Comparison of ENCODE assay signal across 41 cellular contexts in genomic region chr4:77634132-77634785, GRCh38. TPM values are rescaled to one million over a fixed set of nuclear protein-coding genes. Genes with fewer than 3 reads are reported as not detected.
"Had no signal": no experiment of that assay in that cellular context is flagged by ENCODE, and none has a peak within 500 bp of the region (broad histone marks: within the 10 kb centered on the region; RNA-seq: fewer than 3 reads in every experiment).

No MANE protein-coding gene starts in this region.

- H3K27ac ChIP-seq: adrenal gland, body of pancreas, brain microvascular endothelial cell, breast epithelium, cardiac muscle cell, VCaP had no signal

- H3K9me3 ChIP-seq: adrenal gland, body of pancreas had no signal

- H3K4me3 ChIP-seq: adrenal gland, body of pancreas, breast epithelium, cardiac muscle cell had no signal

- H3K4me3 Mint-ChIP-seq: activated B cell treated with CpG ODN at 0.5 μM for 24 hours; activated CD4-positive, alpha-beta memory T cell treated with anti-CD3 and anti-CD28 coated beads for 36 hours; activated CD4-positive, alpha-beta T cell treated with anti-CD3 and anti-CD28 coated beads, Interleukin-2, amount 10 ng/mL, durations not matched to agents 24 days and 14 days; activated CD8-positive, alpha-beta T cell treated with anti-CD3 and anti-CD28 coated beads for 36 hours; activated naive CD4-positive, alpha-beta T cell treated with anti-CD3 and anti-CD28 coated beads for 36 hours; activated naive CD8-positive, alpha-beta T cell treated with anti-CD3 and anti-CD28 coated beads for 36 hours; activated T-cell treated with anti-CD3 and anti-CD28 coated beads, Interleukin-2, amount 50 U/mL, for 4 hours; activated T-cell treated with anti-CD3 and anti-CD28 coated beads, Interleukin-2, amount 50 U/mL, for 72 hours; activated T-helper 1 cell treated with anti-CD3 and anti-CD28 coated beads, Interleukin-12 subunit alpha, Interleukin-12 subunit beta, Interleukin-2, Interleukin-4 antibody, amounts not matched to agents 30 ng/mL and 10 ng/mL and 1 ng/mL, durations not matched to agents 14 hours and 24 hours and 36 hours; activated T-helper 17 cell treated with anti-CD3 and anti-CD28 coated beads, Interleukin-2, amount 50 U/mL, for 72 hours; central memory CD8-positive, alpha-beta T cell; T-cell; T-helper 17 cell had no signal

- H3K36me3 Mint-ChIP-seq: activated naive CD8-positive, alpha-beta T cell treated with anti-CD3 and anti-CD28 coated beads for 36 hours; T-cell had no signal

- H3K27me3 Mint-ChIP-seq: activated B cell treated with CpG ODN at 0.5 μM for 24 hours; activated CD8-positive, alpha-beta T cell treated with anti-CD3 and anti-CD28 coated beads for 36 hours; activated naive CD8-positive, alpha-beta T cell treated with anti-CD3 and anti-CD28 coated beads for 36 hours; activated T-helper 17 cell treated with anti-CD3 and anti-CD28 coated beads, Interleukin-2, amount 50 U/mL, for 72 hours; central memory CD8-positive, alpha-beta T cell; T-cell; T-helper 17 cell had no signal

- FAIRE-seq: astrocyte, TTC549 had no signal

- H3K27me3 ChIP-seq: adrenal gland, body of pancreas, brain microvascular endothelial cell, breast epithelium, cardiac muscle cell had no signal

- ATAC-seq: activated CD8-positive, alpha-beta T cell treated with anti-CD3 and anti-CD28 coated beads for 36 hours; activated naive CD4-positive, alpha-beta T cell treated with anti-CD3 and anti-CD28 coated beads, Interleukin-2, amount 50 U/mL, for 72 hours; activated T-cell treated with anti-CD3 and anti-CD28 coated beads, Interleukin-2, amount 50 U/mL, for 4 hours; activated T-cell treated with anti-CD3 and anti-CD28 coated beads, Interleukin-2, amount 50 U/mL, for 72 hours; activated T-helper 17 cell treated with anti-CD3 and anti-CD28 coated beads, Interleukin-2, amount 50 U/mL, for 72 hours; body of pancreas; T-cell; T-helper 17 cell had no signal

- H3K27ac Mint-ChIP-seq: activated B cell treated with CpG ODN at 0.5 μM for 24 hours; activated CD4-positive, alpha-beta memory T cell treated with anti-CD3 and anti-CD28 coated beads for 36 hours; activated CD4-positive, alpha-beta T cell treated with anti-CD3 and anti-CD28 coated beads, Interleukin-2, amount 10 ng/mL, durations not matched to agents 24 days and 14 days; activated CD8-positive, alpha-beta T cell treated with anti-CD3 and anti-CD28 coated beads for 36 hours; activated naive CD4-positive, alpha-beta T cell treated with anti-CD3 and anti-CD28 coated beads for 36 hours; activated naive CD4-positive, alpha-beta T cell treated with anti-CD3 and anti-CD28 coated beads, Interleukin-2, amount 50 U/mL, for 72 hours; activated naive CD8-positive, alpha-beta T cell treated with anti-CD3 and anti-CD28 coated beads for 36 hours; activated T-cell treated with anti-CD3 and anti-CD28 coated beads, Interleukin-2, amount 50 U/mL, for 72 hours; activated T-helper 1 cell treated with anti-CD3 and anti-CD28 coated beads, Interleukin-12 subunit alpha, Interleukin-12 subunit beta, Interleukin-2, Interleukin-4 antibody, amounts not matched to agents 30 ng/mL and 10 ng/mL and 1 ng/mL, durations not matched to agents 14 hours and 24 hours and 36 hours; activated T-helper 17 cell treated with anti-CD3 and anti-CD28 coated beads, Interleukin-2, amount 50 U/mL, for 72 hours; T-cell; T-helper 17 cell had no signal

- DNase-seq: activated B cell treated with CpG ODN at 0.5 μM for 24 hours; activated CD4-positive, alpha-beta memory T cell treated with anti-CD3 and anti-CD28 coated beads for 36 hours; activated CD4-positive, alpha-beta T cell treated with anti-CD3 and anti-CD28 coated beads for 4 hours; activated CD4-positive, alpha-beta T cell treated with anti-CD3 and anti-CD28 coated beads, Interleukin-2, amount 10 ng/mL, durations not matched to agents 24 days and 14 days; activated CD4-positive, alpha-beta T cell treated with anti-CD3 and anti-CD28 coated beads, Interleukin-2, amount 50 U/mL, for 1 hour; activated CD4-positive, alpha-beta T cell treated with anti-CD3 and anti-CD28 coated beads, Interleukin-2, amount 50 U/mL, for 4 hours; activated CD4-positive, CD25-positive, alpha-beta regulatory T cell treated with anti-CD3 and anti-CD28 coated beads, Interleukin-2, amount 50 U/mL, for 72 hours; activated CD8-positive, alpha-beta memory T cell treated with anti-CD3 and anti-CD28 coated beads, Interleukin-2, amount 50 U/mL, for 4 hours; activated CD8-positive, alpha-beta T cell treated with anti-CD3 and anti-CD28 coated beads for 36 hours; activated effector memory CD4-positive, alpha-beta T cell treated with anti-CD3 and anti-CD28 coated beads, Interleukin-2, amount 50 U/mL, for 16 hours; activated gamma-delta T cell treated with Interleukin-2 at 50 U/mL for 16 hours; activated naive CD4-positive, alpha-beta T cell; activated naive CD4-positive, alpha-beta T cell treated with anti-CD3 and anti-CD28 coated beads for 36 hours; activated naive CD4-positive, alpha-beta T cell treated with anti-CD3 and anti-CD28 coated beads, Interleukin-2, amount 50 U/mL, for 16 hours; activated naive CD8-positive, alpha-beta T cell treated with anti-CD3 and anti-CD28 coated beads for 36 hours; activated T-cell treated with anti-CD3 and anti-CD28 coated beads for 4 hours; activated T-cell treated with anti-CD3 and anti-CD28 coated beads, Interleukin-2, amount 50 U/mL, for 1 hour; activated T-cell treated with anti-CD3 and anti-CD28 coated beads, Interleukin-2, amount 50 U/mL, for 4 hours; activated T-cell treated with anti-CD3 and anti-CD28 coated beads, Interleukin-2, amount 50 U/mL, for 72 hours; adrenal gland; amniotic stem cell; aorta; body of pancreas; brain microvascular endothelial cell; caudate nucleus; cerebellar nuclear complex; T-cell; T-helper 17 cell; T-helper 9 cell had no signal

- H3K4me1 ChIP-seq: adrenal gland, body of pancreas, breast epithelium had no signal

- H3K36me3 ChIP-seq: adrenal gland, brain microvascular endothelial cell, breast epithelium, cardiac muscle cell had no signal

- H3K9me3 Mint-ChIP-seq: activated T-cell treated with anti-CD3 and anti-CD28 coated beads, Interleukin-2, amount 50 U/mL, for 4 hours; central memory CD8-positive, alpha-beta T cell had no signal

RNA-seq across cellular contexts. Expression of gene CXCL13, which starts 28.6 kb away (rescaled TPM):
- total RNA-seq: activated naive CD8-positive, alpha-beta T cell treated with anti-CD3 and anti-CD28 coated beads for 36 hours; adrenal gland; aorta; astrocyte; body of pancreas; cardiac muscle cell; chondrocyte; T-helper 1 cell treated with Interleukin-12 subunit alpha and Interleukin-12 subunit beta and Interleukin-4 antibody, amounts not matched to agents 30 ng/mL and 1 ng/mL, for 36 hours; T-helper 17 cell; T-helper 2 cell treated with Interferon-gamma antibody and Interleukin-4, amounts not matched to agents 100 ng/mL and 5 ng/mL, for 36 hours had no signal
- polyA plus RNA-seq: cardiac muscle cell had no signal
